In the genomic region with DNA sequence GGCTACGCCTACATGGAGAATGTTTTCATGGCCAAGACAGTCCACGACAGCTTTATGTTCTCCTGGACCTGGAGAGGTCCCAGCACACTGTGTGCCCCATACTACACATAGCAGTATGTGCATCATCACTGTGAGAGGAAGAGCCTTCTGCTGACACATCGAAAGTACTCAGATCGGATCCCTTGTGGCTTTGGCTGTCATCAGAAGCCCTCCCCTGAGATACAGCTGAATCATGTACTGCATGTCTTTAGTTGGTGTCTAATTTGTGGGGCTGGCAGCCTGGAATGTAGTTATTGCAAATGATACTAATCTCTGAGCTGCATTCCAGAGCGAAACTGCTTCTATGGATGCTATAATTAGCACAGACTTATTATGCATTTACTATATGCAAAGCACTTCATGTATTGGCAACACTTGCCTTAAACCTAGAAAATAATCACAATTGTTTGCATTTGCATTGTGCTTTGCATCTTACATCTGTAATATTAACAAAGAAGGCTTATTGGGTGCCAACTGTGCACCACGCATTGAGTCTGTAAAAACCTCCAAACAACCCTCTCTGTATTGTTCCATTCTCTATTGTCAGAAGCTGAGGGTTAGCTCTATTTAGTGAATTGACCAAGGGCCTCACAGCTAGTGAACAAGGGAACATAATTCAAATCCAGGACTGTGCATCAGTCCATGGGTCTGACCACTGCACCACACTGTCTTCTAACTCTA, we compare ENCODE assay signal across 9 cellular contexts.
DNase-seq lines count a peak whose midpoint lies in the region; ATAC-seq and TF ChIP-seq lines count a peak whose summit lies in the region.
"Had no signal": no experiment of that assay in that cellular context is flagged by ENCODE, and none has a peak within 500 bp of the region (broad histone marks: within the 10 kb centered on the region; RNA-seq: fewer than 3 reads in every experiment).

No MANE protein-coding gene starts in this region.

- H3K4me1 Mint-ChIP-seq in activated CD8-positive, alpha-beta T cell treated with anti-CD3 and anti-CD28 coated beads for 36 hours (ENCODE audit: low read depth) = peaks cover 29% of the 10 kb centered on the region

- H3K9me3 ChIP-seq in gastroesophageal sphincter = no peaks in the 10 kb centered on the region

- CTCF ChIA-PET in activated CD8-positive, alpha-beta T cell treated with anti-CD3 and anti-CD28 coated beads for 36 hours (lab: Charles Lee) = interaction anchor here (0.7 to 4.7 kb wide), 7 partner anchors 10 to 120 kb away, joined by 3 to 32 read pairs (median 5); a partner anchor contains a TSS

- H3K4me1 ChIP-seq in gastroesophageal sphincter = no peaks in the 10 kb centered on the region

- H3K4me3 Mint-ChIP-seq in activated CD8-positive, alpha-beta T cell treated with anti-CD3 and anti-CD28 coated beads for 36 hours = no peak overlapping the region

- peaks cover 5% of the 10 kb centered on the region for H3K36me3 Mint-ChIP-seq in activated CD8-positive, alpha-beta T cell treated with anti-CD3 and anti-CD28 coated beads for 36 hours (ENCODE audit: low read depth)

- TF ChIP-seq CTCF in activated CD8-positive, alpha-beta T cell treated with anti-CD3 and anti-CD28 coated beads for 36 hours (IDR thresholded peaks at IDR 0.05) = no peak
- TF ChIP-seq CTCF in gastroesophageal sphincter (IDR thresholded peaks at IDR 0.05) = no peak
- TF ChIP-seq CTCF in coronary artery (IDR thresholded peaks at IDR 0.05) = no peak

- peak; percentile 86 for DNase-seq in GM04503 (ENCODE audit: low read depth)
- DNase-seq in Kasumi-1 (lab: John Stamatoyannopoulos, UW) = peak; percentile 89 to 91
- DNase-seq in activated CD8-positive, alpha-beta T cell treated with anti-CD3 and anti-CD28 coated beads for 36 hours = peak; percentile 83
- peak in 3 of 4 experiments; percentile 32 to 42 (median 34) for DNase-seq in stimulated activated CD4-positive, alpha-beta T cell treated with anti-CD3 and anti-CD28 coated beads, Interleukin-1b, Interleukin-23, amount 100 ng/mL, for 24 hours (ENCODE audit: low read depth in 4 of 4, low spot score in 1 of 4)
- DNase-seq in coronary artery (ENCODE audit: low spot score) = no peak
- no peak for DNase-seq in NCI-H510A treated with DMSO at 0.1 percent for 48 hours (lab: John Stamatoyannopoulos, UW)

- no peak overlapping the region for H3K4me3 ChIP-seq in gastroesophageal sphincter
- no peak overlapping the region for H3K4me3 ChIP-seq in coronary artery
- H3K4me3 ChIP-seq: skin epidermis had no signal

- no peaks in the 10 kb centered on the region for H3K27me3 Mint-ChIP-seq in activated CD8-positive, alpha-beta T cell treated with anti-CD3 and anti-CD28 coated beads for 36 hours

- H3K9me3 Mint-ChIP-seq in activated CD8-positive, alpha-beta T cell treated with anti-CD3 and anti-CD28 coated beads for 36 hours = no peaks in the 10 kb centered on the region

- no peaks in the 10 kb centered on the region for H3K36me3 ChIP-seq in gastroesophageal sphincter

- no peak for TF ChIP-seq EP300 in gastroesophageal sphincter (IDR thresholded peaks at IDR 0.05)

- H3K27ac ChIP-seq in gastroesophageal sphincter (no peak overlapping the region), coronary artery (peak overlapping the region in 1 of 2 donors; percentile 62)

- TF ChIP-seq POLR2A in gastroesophageal sphincter (IDR thresholded peaks at IDR 0.05) = no peak

- H3K27me3 ChIP-seq in gastroesophageal sphincter = peaks cover 15% of the 10 kb centered on the region

- intact Hi-C loops in activated CD8-positive, alpha-beta T cell treated with anti-CD3 and anti-CD28 coated beads for 36 hours (cut with micrococcal nuclease) = loop anchor here (5.0 kb wide), 3 partner anchors 52 to 103 kb away; no protein-coding TSS in a partner anchor

- POLR2A ChIA-PET in activated CD8-positive, alpha-beta T cell treated with anti-CD3 and anti-CD28 coated beads for 36 hours (lab: Charles Lee) = interaction anchor here (0.6 to 2.3 kb wide), 14 partner anchors 9 to 104 kb away, joined by 3 to 8 read pairs (median 4); a partner anchor contains a TSS

- no peak overlapping the region for H3K27ac Mint-ChIP-seq in activated CD8-positive, alpha-beta T cell treated with anti-CD3 and anti-CD28 coated beads for 36 hours

- 45 to 67% methylated on average over 4 to 6 of the region's 6 CpGs for WGBS in gastroesophageal sphincter (ENCODE audit: low coverage in 1 of 2), 2 donors

- peak; percentile 72 for ATAC-seq in GM21737 (IDR thresholded peaks at IDR 0.05; ENCODE audit: unreplicated experiment)
- peak; percentile 73 for ATAC-seq in activated CD8-positive, alpha-beta T cell treated with anti-CD3 and anti-CD28 coated beads for 36 hours
- peak; percentile 82 for ATAC-seq in gastroesophageal sphincter

Comparison
In these comparisons a context has a peak if more than half of its experiments do, and no peak if none do; other contexts are left out.
1. DNase-seq: peak in GM04503 (single experiment), Kasumi-1 (2 of 2), activated CD8-positive, alpha-beta T cell treated with anti-CD3 and anti-CD28 coated beads for 36 hours (single experiment) and stimulated activated CD4-positive, alpha-beta T cell treated with anti-CD3 and anti-CD28 coated beads, Interleukin-1b, Interleukin-23, amount 100 ng/mL, for 24 hours (3 of 4); none in coronary artery (single experiment) and NCI-H510A treated with DMSO at 0.1 percent for 48 hours (single experiment).
2. Peak in every context shown above with its lines, with median percentiles within 50 percentile points of each other: ATAC-seq.